ENCODE assay signal across 8 cellular contexts in the genomic region with DNA sequence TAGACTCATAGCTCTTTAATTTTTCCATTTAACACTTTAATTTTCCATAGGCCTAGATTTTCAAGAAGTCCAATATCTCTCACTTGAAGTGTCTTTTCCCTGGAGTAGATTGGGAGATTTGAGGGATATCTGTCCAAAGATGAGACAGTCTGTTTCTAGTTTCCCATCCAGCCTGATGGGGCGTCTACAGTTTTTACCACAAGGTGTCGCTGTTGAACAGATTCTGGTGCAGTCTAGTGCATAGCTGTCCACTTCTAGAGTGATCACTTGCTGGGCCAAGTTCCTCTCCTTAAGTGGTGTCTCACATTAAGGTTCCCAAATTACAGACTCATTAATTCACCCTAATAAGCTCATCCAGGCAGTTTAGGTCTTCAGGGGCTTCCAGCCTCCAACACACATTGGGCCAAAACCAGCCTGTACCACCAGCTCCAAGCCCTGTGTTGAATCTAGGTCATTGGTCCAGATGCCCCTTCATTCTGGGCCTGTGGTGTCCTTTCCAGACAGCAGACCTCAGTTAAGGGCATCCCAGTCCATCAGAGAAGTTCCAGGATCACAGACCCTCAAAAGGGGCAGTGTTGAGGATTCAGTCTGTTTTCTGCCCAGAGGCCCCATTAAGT. TPM values are rescaled to one million over a fixed set of nuclear protein-coding genes. Genes with fewer than 3 reads are reported as not detected.
DNase-seq lines count a peak whose midpoint lies in the region; ATAC-seq and TF ChIP-seq lines count a peak whose summit lies in the region.

No MANE protein-coding gene starts in this region.

- no peak overlapping the region for H3K27ac Mint-ChIP-seq in MCF 10A (ENCODE audit: low read depth, unreplicated experiment)
- no peak overlapping the region for H3K27ac Mint-ChIP-seq in activated naive CD8-positive, alpha-beta T cell treated with anti-CD3 and anti-CD28 coated beads, Interleukin-2, amount 50 U/mL, for 24 hours

- ATAC-seq in activated naive CD8-positive, alpha-beta T cell treated with anti-CD3 and anti-CD28 coated beads, Interleukin-2, amount 50 U/mL, for 24 hours: no peak

- TF ChIP-seq POLR2A in breast epithelium (IDR thresholded peaks at IDR 0.05) (no peak), Peyer's patch (IDR thresholded peaks at IDR 0.05) (no peak)

- H3K4me3 ChIP-seq in breast epithelium (no peak overlapping the region), Peyer's patch (no peak overlapping the region), mesendoderm (ENCODE audit: low read length) (peak overlapping the region; percentile 14)

- no peak overlapping the region for H3K18ac ChIP-seq in mesendoderm (ENCODE audit: low read length)

- H3K9me3 ChIP-seq in breast epithelium (peaks cover 8 to 19% of the 10 kb centered on the region in 2 donors), Peyer's patch (peaks cover 0 to 25% (median 9%) of the 10 kb centered on the region in 4 donors)

- no peaks in the 10 kb centered on the region for H3K4me1 ChIP-seq in breast epithelium
- H3K4me1 ChIP-seq in Peyer's patch: no peaks in the 10 kb centered on the region
- no peaks in the 10 kb centered on the region for H3K4me1 ChIP-seq in mesendoderm (ENCODE audit: control insufficient read depth, low read depth, low read length)

- no CpG with 5 or more reads among the region's 2 CpGs for WGBS in mesendoderm (ENCODE audit: extremely low coverage, insufficient coverage, low lambda C conversion rate)

- DNase-seq in MCF 10A (ENCODE audit: unreplicated experiment) (peak; percentile 62), breast epithelium (ENCODE audit: low spot score in 2 of 2) (no peak), Peyer's patch (no peak), mesendoderm (peak; percentile 62), SHP77 (lab: John Stamatoyannopoulos, UW) (no peak), amniotic stem cell (lab: John Stamatoyannopoulos, UW) (no peak), GM19238 (ENCODE audit: insufficient read length, low spot score) (no peak)
- DNase-seq in activated naive CD8-positive, alpha-beta T cell treated with anti-CD3 and anti-CD28 coated beads, Interleukin-2, amount 50 U/mL, for 24 hours: peak; percentile 69

- POLR2A ChIA-PET in MCF 10A (lab: Yijun Ruan, JAX): interaction anchor here (0.8 kb wide), 1 partner anchor 31 kb away, joined by 3 read pairs; no protein-coding TSS in a partner anchor

- no peaks in the 10 kb centered on the region for H3K36me3 Mint-ChIP-seq in MCF 10A (ENCODE audit: insufficient read depth, unreplicated experiment)
- peaks cover 54% of the 10 kb centered on the region for H3K36me3 Mint-ChIP-seq in activated naive CD8-positive, alpha-beta T cell treated with anti-CD3 and anti-CD28 coated beads, Interleukin-2, amount 50 U/mL, for 24 hours (ENCODE audit: low read depth)

- no peak overlapping the region for H2BK5ac ChIP-seq in mesendoderm (ENCODE audit: low read length)

- CTCF ChIA-PET in MCF 10A (lab: Yijun Ruan, JAX): interaction anchor here (0.6 to 14.5 kb wide), 24 partner anchors 8 to 1092 kb away, joined by 3 to 251 read pairs (median 5); a partner anchor contains a TSS

- H3K36me3 ChIP-seq in breast epithelium: no peaks in the 10 kb centered on the region
- peaks cover 0 to 12% (median 0%) of the 10 kb centered on the region in 3 donors for H3K36me3 ChIP-seq in Peyer's patch
- no peaks in the 10 kb centered on the region for H3K36me3 ChIP-seq in mesendoderm (ENCODE audit: control insufficient read depth, insufficient read depth, low read length)

- no peak overlapping the region for H2BK15ac ChIP-seq in mesendoderm (replicated peaks; ENCODE audit: low read depth)

- no peak overlapping the region for H3K9ac ChIP-seq in mesendoderm (ENCODE audit: low read length)

- no peak overlapping the region for H3K4me3 Mint-ChIP-seq in MCF 10A (ENCODE audit: unreplicated experiment)
- no peak overlapping the region for H3K4me3 Mint-ChIP-seq in activated naive CD8-positive, alpha-beta T cell treated with anti-CD3 and anti-CD28 coated beads, Interleukin-2, amount 50 U/mL, for 24 hours

- no peak overlapping the region for H2AK5ac ChIP-seq in mesendoderm (ENCODE audit: low read length)

- H2BK120ac ChIP-seq in mesendoderm (ENCODE audit: low read depth, low read length): no peak overlapping the region

- H3K23ac ChIP-seq in mesendoderm (ENCODE audit: low read length): no peak overlapping the region

- no TSS peak for BruUV-seq in MCF 10A (replicated peaks; lab: Mats Ljungman, UMichigan)

- intact Hi-C loops in MCF 10A (cut with micrococcal nuclease) (loop anchor here (1.0 kb wide), 2 partner anchors 76 to 135 kb away; no protein-coding TSS in a partner anchor), breast epithelium (cut with DNase I; ENCODE audit: low total_unique reads) (no loop called here)

- H3K79me1 ChIP-seq in mesendoderm (ENCODE audit: low read length): no peaks in the 10 kb centered on the region

- no peaks in the 10 kb centered on the region for H3K27me3 Mint-ChIP-seq in MCF 10A (ENCODE audit: insufficient read depth, unreplicated experiment)
- no peaks in the 10 kb centered on the region for H3K27me3 Mint-ChIP-seq in activated naive CD8-positive, alpha-beta T cell treated with anti-CD3 and anti-CD28 coated beads, Interleukin-2, amount 50 U/mL, for 24 hours

- H3K27me3 ChIP-seq in breast epithelium (no peaks in the 10 kb centered on the region), Peyer's patch (no peaks in the 10 kb centered on the region), mesendoderm (ENCODE audit: insufficient read depth, low read length, poor library complexity) (no peaks in the 10 kb centered on the region)

- H3K79me2 ChIP-seq in mesendoderm (ENCODE audit: control insufficient read depth, insufficient read depth, low read length): no peaks in the 10 kb centered on the region

- no peak overlapping the region for H3K4ac ChIP-seq in mesendoderm (ENCODE audit: low read depth, low read length)

- peaks cover 15% of the 10 kb centered on the region for H3K9me3 Mint-ChIP-seq in MCF 10A (ENCODE audit: unreplicated experiment)
- H3K9me3 Mint-ChIP-seq in activated naive CD8-positive, alpha-beta T cell treated with anti-CD3 and anti-CD28 coated beads, Interleukin-2, amount 50 U/mL, for 24 hours: peaks cover 24% of the 10 kb centered on the region

- no peaks in the 10 kb centered on the region for H3K4me1 Mint-ChIP-seq in MCF 10A (ENCODE audit: insufficient read depth, unreplicated experiment)
- H3K4me1 Mint-ChIP-seq in activated naive CD8-positive, alpha-beta T cell treated with anti-CD3 and anti-CD28 coated beads, Interleukin-2, amount 50 U/mL, for 24 hours: peaks cover 25% of the 10 kb centered on the region

- no peak overlapping the region for H3K56ac ChIP-seq in mesendoderm (ENCODE audit: low read length)

- H4K8ac ChIP-seq in mesendoderm (ENCODE audit: low read depth, low read length): no peak overlapping the region

- H3K4me2 ChIP-seq in mesendoderm (ENCODE audit: low read length): no peak overlapping the region

- no peak overlapping the region for H3K27ac ChIP-seq in breast epithelium
- no peak overlapping the region for H3K27ac ChIP-seq in Peyer's patch
- no peak overlapping the region for H3K27ac ChIP-seq in mesendoderm (ENCODE audit: low read depth, low read length)

- H4K5ac ChIP-seq in mesendoderm (ENCODE audit: low read length): no peak overlapping the region

- TF ChIP-seq CTCF in MCF 10A (IDR thresholded peaks at IDR 0.05; ENCODE audit: unreplicated experiment) (peak; percentile 84), breast epithelium (IDR thresholded peaks at IDR 0.05) (peak in 1 of 3 donors; percentile 20), Peyer's patch (IDR thresholded peaks at IDR 0.05) (peak in 4 of 6 experiments; percentile 33 to 50 (median 46))

RNA-seq across cellular contexts. Expression of a gene that starts 9.4 kb away (rescaled TPM):
- total RNA-seq in MCF 10A (2022) (not detected in 2 replicates), breast epithelium (1 to 10 TPM; 1.3 to 2.9 (median 2.7) TPM), Peyer's patch (10 to 100 TPM in 1 of 4 donors, 1 to 10 TPM in 3; 1.3 to 10.7 (median 2.3) TPM)
- polyA plus RNA-seq in mesendoderm (2013, experiment 1 of 2): not detected
- polyA plus RNA-seq in mesendoderm (2013, experiment 2 of 2): not detected

RNA-seq across cellular contexts. Expression of a gene that starts 21.7 kb away (rescaled TPM):
- total RNA-seq in MCF 10A (2022): 1.7 and 4.2 TPM in 2 replicates
- total RNA-seq in breast epithelium: 1 to 10 TPM; 2.6 to 4.9 (median 3.8) TPM
- total RNA-seq in Peyer's patch: 1 to 10 TPM in 2 of 4 donors, not detected in 2; 1.7 to 4.1 TPM
- 0.14 TPM for polyA plus RNA-seq in mesendoderm (2013, experiment 1 of 2)
- 0.14 TPM for polyA plus RNA-seq in mesendoderm (2013, experiment 2 of 2)

Comparison
In these comparisons a context has a peak if more than half of its experiments do, and no peak if none do; other contexts are left out.
1. DNase-seq: peak in MCF 10A (single experiment), activated naive CD8-positive, alpha-beta T cell treated with anti-CD3 and anti-CD28 coated beads, Interleukin-2, amount 50 U/mL, for 24 hours (single experiment) and mesendoderm (single experiment); none in breast epithelium (0 of 2), Peyer's patch (0 of 3), SHP77 (0 of 2), amniotic stem cell (single experiment) and GM19238 (single experiment).